ENCODE assay signal across 1 cellular context in genomic region chr9:137149942-137150484, GRCh38.
A peak's percentile ranks its signal among the peaks of the same experiment; 100 is the strongest.
TF ChIP-seq lines count a peak whose summit lies in the region.

No MANE protein-coding gene starts in this region.

TF ChIP-seq in HepG2, 621 proteins besides CTCF, POLR2A, EP300 and RAD21:
- TF ChIP-seq ZMAT3 (CRISPR knock-in tag; conservative IDR thresholded peaks at IDR 0.05) (no peak), SAP130 (CRISPR knock-in tag; IDR thresholded peaks at IDR 0.05; ENCODE audit: low read depth) (0 out of 2 replicates have a peak, but pooled peaks have one; percentile 11), E2F1 (CRISPR knock-in tag; IDR thresholded peaks at IDR 0.05) (0 out of 2 replicates have a peak, but pooled peaks have one; percentile 50), ZNF687 (CRISPR knock-in tag; IDR thresholded peaks at IDR 0.05) (no peak), MAF1 (CRISPR knock-in tag; IDR thresholded peaks at IDR 0.05; ENCODE audit: borderline replicate concordance) (no peak)
